Comparison of ENCODE assay signal across 10 cellular contexts in the genomic region with DNA sequence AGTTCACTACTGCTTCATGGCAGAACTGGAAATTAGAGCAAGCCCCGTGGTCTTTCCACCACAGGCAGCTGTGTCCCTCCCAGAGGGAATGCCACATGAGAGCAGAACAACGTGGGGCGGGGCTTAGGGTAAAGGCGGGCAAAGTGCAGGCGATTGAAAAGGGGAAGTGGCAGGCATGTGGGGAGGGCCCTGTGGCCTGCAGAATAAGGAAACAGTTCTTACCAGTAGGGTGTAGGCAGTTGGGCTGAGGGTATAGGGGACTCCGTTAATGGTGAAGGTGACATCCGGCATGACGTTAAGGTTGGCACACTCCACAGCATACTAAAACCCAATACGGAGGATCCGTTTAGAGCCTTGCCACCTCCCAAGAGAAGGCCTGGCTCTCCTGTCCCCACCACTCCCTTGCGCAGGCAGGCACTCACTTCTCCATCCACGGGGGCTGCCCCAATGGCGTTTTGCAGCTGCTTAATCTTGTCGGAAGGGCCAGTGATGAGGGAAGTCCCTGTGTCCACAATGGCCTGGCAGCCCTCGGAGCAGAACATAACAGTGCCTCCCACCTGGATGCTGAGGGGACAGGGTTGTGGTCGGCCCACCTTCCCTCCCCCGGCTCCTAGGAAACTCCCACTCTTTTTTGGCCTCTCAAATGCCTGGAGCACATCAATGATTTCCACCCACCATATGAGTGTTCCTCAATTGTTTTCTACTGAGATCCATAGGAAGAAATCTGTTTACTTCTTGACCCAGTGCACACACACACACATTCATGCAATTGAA. TPM values are rescaled to one million over a fixed set of nuclear protein-coding genes. Genes with fewer than 3 reads are reported as not detected.
DNase-seq lines count a peak whose midpoint lies in the region; ATAC-seq and TF ChIP-seq lines count a peak whose summit lies in the region.
"Had no signal": no experiment of that assay in that cellular context is flagged by ENCODE, and none has a peak within 500 bp of the region (broad histone marks: within the 10 kb centered on the region; RNA-seq: fewer than 3 reads in every experiment).

No MANE protein-coding gene starts in this region.

- no peak for TF ChIP-seq POLR2A in erythroblast (IDR thresholded peaks at IDR 0.05; ENCODE audit: low read length)
- TF ChIP-seq POLR2A in spleen (IDR thresholded peaks at IDR 0.05), result no peak

- no peaks in the 10 kb centered on the region for H3K27me3 ChIP-seq in A673 (replicated peaks; ENCODE audit: insufficient read depth, low read depth, low read length, poor library complexity)
- H3K27me3 ChIP-seq in Panc1 (ENCODE audit: control insufficient read depth, insufficient read depth, low read length), result no peaks in the 10 kb centered on the region; the same call in 1 of the 2 replicates
- H3K27me3 ChIP-seq in spleen (replicated peaks in 1 of 7), result no peaks in the 10 kb centered on the region
- H3K27me3 ChIP-seq in neural progenitor cell, result no peaks in the 10 kb centered on the region

- H3K36me3 ChIP-seq in A673 (ENCODE audit: insufficient read depth, low read length, poor library complexity, severe bottlenecking) (no peaks in the 10 kb centered on the region), Panc1 (ENCODE audit: control insufficient read depth, insufficient read depth, low read length) (no peaks in the 10 kb centered on the region), spleen (no peaks in the 10 kb centered on the region), neural progenitor cell (no peaks in the 10 kb centered on the region)

- no peaks in the 10 kb centered on the region for H3K79me2 ChIP-seq in neural progenitor cell (ENCODE audit: low read depth)

- H3K9me3 ChIP-seq in A673 (ENCODE audit: low read depth, low read length, poor library complexity, severe bottlenecking) (no peaks in the 10 kb centered on the region), Panc1 (ENCODE audit: control insufficient read depth, insufficient read depth, low read depth, low read length) (no peaks in the 10 kb centered on the region), spleen (no peaks in the 10 kb centered on the region), neural progenitor cell (ENCODE audit: low read depth) (no peaks in the 10 kb centered on the region)

- no peaks in the 10 kb centered on the region for H3F3A ChIP-seq in neural progenitor cell (ENCODE audit: low read depth)

- DNase-seq in A673 (ENCODE audit: low spot score) (peak; percentile 34), Panc1 (ENCODE audit: low read depth, low spot score) (no peak), erythroblast (lab: John Stamatoyannopoulos, UW) (peak; percentile 42 to 60), spleen (peak; percentile 92), NCI-H1092 (lab: John Stamatoyannopoulos, UW) (no peak), neural progenitor cell (ENCODE audit: low spot score) (no peak)

- no peaks in the 10 kb centered on the region for H3K36me3 Mint-ChIP-seq in neural progenitor cell

- no peak overlapping the region for H3K9ac ChIP-seq in neural progenitor cell

- H3K4me2 ChIP-seq in neural progenitor cell, result no peak overlapping the region

- H3K4me3 Mint-ChIP-seq in neural progenitor cell, result no peak overlapping the region

- H3K9me3 Mint-ChIP-seq in neural progenitor cell, result no peaks in the 10 kb centered on the region

- H3K27ac Mint-ChIP-seq in neural progenitor cell, result no peak overlapping the region

- peaks cover 12% of the 10 kb centered on the region for H3K27me3 Mint-ChIP-seq in neural progenitor cell (ENCODE audit: insufficient read depth, low read depth)

- in situ Hi-C loops in Panc1 (cut with HindIII; ENCODE audit: low pct_unique_long_range_greater_than_20kb, low sequenced_read_pairs), result no loop called here

- no peaks in the 10 kb centered on the region for H3K4me1 ChIP-seq in A673 (ENCODE audit: insufficient read depth, low read length, poor library complexity, severe bottlenecking)
- no peaks in the 10 kb centered on the region for H3K4me1 ChIP-seq in Panc1 (ENCODE audit: control insufficient read depth, insufficient read depth, low read length)
- peaks cover 0 to 22% (median 20%) of the 10 kb centered on the region in 6 donors for H3K4me1 ChIP-seq in spleen
- H3K4me1 ChIP-seq in neural progenitor cell, result no peaks in the 10 kb centered on the region

- H3K4me1 Mint-ChIP-seq in neural progenitor cell, result no peaks in the 10 kb centered on the region

- no peaks in the 10 kb centered on the region for H4K20me1 ChIP-seq in neural progenitor cell (ENCODE audit: low read depth)

- H3K27ac ChIP-seq in A673 (ENCODE audit: low read depth, low read length, poor library complexity, severe bottlenecking) (no peak overlapping the region), Panc1 (ENCODE audit: low read length) (no peak overlapping the region), spleen (peak overlapping the region in 7 of 8 donors; percentile 26 to 88 (median 74)), neural progenitor cell (no peak overlapping the region)

- CTCF ChIA-PET in A673 (lab: Charles Lee), result no interaction called here
- CTCF ChIA-PET in Panc1 (lab: Charles Lee), result no interaction called here

- WGBS in spleen, 5 donors, result 30 to 41% (median 31%) methylated on average over 17 of the region's 17 CpGs

- ATAC-seq in GM18907 (IDR thresholded peaks at IDR 0.05; ENCODE audit: unreplicated experiment) (peak; percentile 96), HG03060 (IDR thresholded peaks at IDR 0.05; ENCODE audit: low read depth, unreplicated experiment) (peak; percentile 86), Panc1 (peak; percentile 34; the same call in 1 of the 2 replicates)

- intact Hi-C loops in A673 (cut with micrococcal nuclease; ENCODE audit: unreplicated experiment), result no loop called here
- intact Hi-C loops in Panc1 (cut with micrococcal nuclease; ENCODE audit: unreplicated experiment), result no loop called here
- intact Hi-C loops in spleen (cut with DNase I; ENCODE audit: low total_unique reads), result no loop called here

- no peak overlapping the region for H2AFZ ChIP-seq in neural progenitor cell (replicated peaks)

- no peak overlapping the region for H3K4me3 ChIP-seq in A673 (ENCODE audit: low read depth, low read length, poor library complexity, severe bottlenecking)
- no peak overlapping the region for H3K4me3 ChIP-seq in Panc1 (ENCODE audit: low read depth in 2 of 2, low read length in 2 of 2)
- H3K4me3 ChIP-seq in spleen, result peak overlapping the region in 1 of 8 donors; percentile 47
- H3K4me3 ChIP-seq in neural progenitor cell, result no peak overlapping the region

- BruUV-seq in A673 (replicated peaks; lab: Mats Ljungman, UMichigan), result no TSS peak
- no TSS peak for BruUV-seq in Panc1 (replicated peaks; lab: Mats Ljungman, UMichigan)

- no peak for TF ChIP-seq CTCF in A673 (conservative IDR thresholded peaks at IDR 0.05; ENCODE audit: low read depth, low read length)
- no peak for TF ChIP-seq CTCF in Panc1 (IDR thresholded peaks at IDR 0.05)
- peak in 5 of 11 experiments; percentile 23 to 41 (median 28) for TF ChIP-seq CTCF in spleen (IDR thresholded peaks at IDR 0.05 in 8 of 11, conservative IDR thresholded peaks at IDR 0.05 in 3 of 11)
- no peak for TF ChIP-seq CTCF in neural progenitor cell (IDR thresholded peaks at IDR 0.05)

- POLR2A ChIA-PET in A673 (lab: Charles Lee; ENCODE audit: low non-redundant PET) (no interaction called here), Panc1 (lab: Charles Lee) (no interaction called here)

RNA-seq across cellular contexts. Expression of a gene that starts 9.1 kb away (rescaled TPM):
- 0.11 and 0.31 TPM in 2 replicates for total RNA-seq in A673 (2021)
- total RNA-seq in Panc1 (2021; ENCODE audit: unreplicated experiment), result 0.05 TPM
- 0.27 TPM for polyA plus RNA-seq in Panc1 (2012; ENCODE audit: insufficient read length)
- 1 to 10 TPM in 6 of 7 donors, under 1 TPM in 1; 0.34 to 3.2 (median 2.6) TPM for total RNA-seq in spleen
- polyA plus RNA-seq in spleen, result 1 to 10 TPM in 1 of 3 donors, under 1 TPM in 2; 0.67 to 2.0 (median 0.85) TPM
- total RNA-seq in neural progenitor cell (ENCODE audit: low replicate concordance), result 0.22 TPM in 1 of 2 replicates, not detected in the other
- total RNA-seq: activated CD8-positive, alpha-beta memory T cell treated with anti-CD3 and anti-CD28 coated beads for 36 hours had no signal

RNA-seq across cellular contexts. Expression of a gene that starts 11.4 kb away (rescaled TPM):
- total RNA-seq in A673 (2021), result 0.39 TPM in 1 of 2 replicates, not detected in the other
- not detected for total RNA-seq in Panc1 (2021; ENCODE audit: unreplicated experiment)
- not detected for polyA plus RNA-seq in Panc1 (2012; ENCODE audit: insufficient read length)
- total RNA-seq in spleen, result under 1 TPM in 2 of 7 donors, not detected in 5; 0.40 to 0.66 TPM
- polyA plus RNA-seq in spleen, result under 1 TPM; 0.06 to 0.11 (median 0.09) TPM
- not detected in 2 replicates for total RNA-seq in neural progenitor cell (ENCODE audit: low replicate concordance)
- total RNA-seq: activated CD8-positive, alpha-beta memory T cell treated with anti-CD3 and anti-CD28 coated beads for 36 hours had no signal

RNA-seq across cellular contexts. Expression of a gene that starts 40.7 kb away (rescaled TPM):
- not detected in 2 replicates for total RNA-seq in A673 (2021)
- not detected for total RNA-seq in Panc1 (2021; ENCODE audit: unreplicated experiment)
- polyA plus RNA-seq in Panc1 (2012; ENCODE audit: insufficient read length), result not detected
- total RNA-seq in spleen, result 1 to 10 TPM in 6 of 7 donors, under 1 TPM in 1; 0.94 to 6.2 (median 3.4) TPM
- 1 to 10 TPM in 2 of 3 donors, under 1 TPM in 1; 0.91 to 3.3 (median 1.2) TPM for polyA plus RNA-seq in spleen
- not detected in 2 replicates for total RNA-seq in neural progenitor cell (ENCODE audit: low replicate concordance)
- total RNA-seq: activated CD8-positive, alpha-beta memory T cell treated with anti-CD3 and anti-CD28 coated beads for 36 hours had no signal
- polyA plus RNA-seq: keratinocyte had no signal

Comparison
In these comparisons a context has a peak if more than half of its experiments do, and no peak if none do; other contexts are left out.
1. DNase-seq: peak in A673 (single experiment), erythroblast (2 of 2) and spleen (single experiment); none in Panc1 (single experiment), NCI-H1092 (single experiment) and neural progenitor cell (single experiment).
2. H3K27ac ChIP-seq: peak in spleen (7 of 8); none in A673 (single experiment), Panc1 (single experiment) and neural progenitor cell (single experiment).
3. ATAC-seq: peak in every context shown above with its lines; median percentile 96 in GM18907; 86 in HG03060; 34 in Panc1.